ENCODE assay signal across 1 cellular context in the genomic region with DNA sequence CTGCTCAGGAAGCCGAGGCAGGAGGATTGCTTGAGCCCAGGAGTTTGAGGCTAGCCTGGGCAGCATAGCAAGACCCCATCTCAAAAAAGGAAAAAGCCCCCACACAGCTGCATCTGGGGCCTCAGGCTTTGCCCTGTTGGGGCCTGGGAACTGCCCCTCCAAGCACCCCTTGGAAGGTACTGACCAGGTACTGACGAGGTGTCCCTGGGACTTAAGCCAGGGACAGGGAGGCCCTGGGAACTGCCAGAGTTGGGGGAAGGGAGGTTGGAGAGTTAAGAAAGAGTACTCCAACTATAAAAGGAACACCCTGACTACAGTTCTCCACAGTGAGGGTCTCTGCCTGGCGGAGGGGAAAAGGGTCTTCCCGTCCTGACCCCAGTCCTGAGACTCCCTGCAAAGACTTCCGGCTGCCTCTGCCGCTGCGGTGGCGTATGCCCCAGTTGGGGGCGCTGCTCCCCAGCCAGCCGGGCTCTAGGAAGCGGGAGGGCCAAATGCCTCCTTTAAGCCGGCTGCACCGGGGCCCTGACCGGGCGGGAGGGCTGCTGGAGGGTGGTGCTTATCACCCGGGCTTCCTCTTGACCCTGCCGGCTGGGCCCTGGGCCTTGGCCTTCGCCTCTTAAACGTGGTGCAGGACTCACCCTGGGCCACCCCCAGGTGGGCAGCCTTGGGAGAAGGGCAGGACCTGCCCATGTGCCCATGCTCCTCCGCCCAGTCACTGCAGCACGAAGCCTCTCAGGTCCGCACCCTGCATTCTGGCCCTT.
TF ChIP-seq lines count a peak whose summit lies in the region.

No MANE protein-coding gene starts in this region.

TF ChIP-seq in K562, 482 proteins besides CTCF, POLR2A, EP300 and RAD21 (continues in another document):
- TF ChIP-seq, protein P1, sequence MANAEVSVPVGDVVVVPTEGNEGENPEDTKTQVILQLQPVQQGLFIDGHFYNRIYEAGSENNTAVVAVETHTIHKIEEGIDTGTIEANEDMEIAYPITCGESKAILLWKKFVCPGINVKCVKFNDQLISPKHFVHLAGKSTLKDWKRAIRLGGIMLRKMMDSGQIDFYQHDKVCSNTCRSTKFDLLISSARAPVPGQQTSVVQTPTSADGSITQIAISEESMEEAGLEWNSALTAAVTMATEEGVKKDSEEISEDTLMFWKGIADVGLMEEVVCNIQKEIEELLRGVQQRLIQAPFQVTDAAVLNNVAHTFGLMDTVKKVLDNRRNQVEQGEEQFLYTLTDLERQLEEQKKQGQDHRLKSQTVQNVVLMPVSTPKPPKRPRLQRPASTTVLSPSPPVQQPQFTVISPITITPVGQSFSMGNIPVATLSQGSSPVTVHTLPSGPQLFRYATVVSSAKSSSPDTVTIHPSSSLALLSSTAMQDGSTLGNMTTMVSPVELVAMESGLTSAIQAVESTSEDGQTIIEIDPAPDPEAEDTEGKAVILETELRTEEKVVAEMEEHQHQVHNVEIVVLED (CRISPR knock-in tag; IDR thresholded peaks at IDR 0.05): no peak
- TF ChIP-seq XRCC4 (IDR thresholded peaks at IDR 0.05; ENCODE audit: extremely low read depth, insufficient read depth, insufficient read length) (no peak), CHD4 (IDR thresholded peaks at IDR 0.05; ENCODE audit: insufficient read depth, insufficient replicate concordance, low read depth, low read length, poor library complexity, severe bottlenecking) (no peak), FOXA3 (CRISPR knock-in tag; conservative IDR thresholded peaks at IDR 0.05 in 1 of 2, IDR thresholded peaks at IDR 0.05 in 1 of 2) (no peak), ZNF644 (tag; IDR thresholded peaks at IDR 0.05; ENCODE audit: low read depth) (no peak), KAT2B (IDR thresholded peaks at IDR 0.05; ENCODE audit: low read depth, low read length) (no peak), CCAR2 (IDR thresholded peaks at IDR 0.05; ENCODE audit: low read depth, low read length) (no peak), SMAD3 (CRISPR knock-in tag; conservative IDR thresholded peaks at IDR 0.05) (no peak), MAZ (CRISPR knock-in tag; conservative IDR thresholded peaks at IDR 0.05 in 1 of 2, IDR thresholded peaks at IDR 0.05 in 1 of 2) (peak; percentile 72 to 93; a peak in 3 of 4 replicates), ETV5 (CRISPR knock-in tag; IDR thresholded peaks at IDR 0.05; ENCODE audit: low read depth) (peak; percentile 94), HOXB6 (CRISPR knock-in tag; IDR thresholded peaks at IDR 0.05; ENCODE audit: borderline replicate concordance) (no peak), ZNF280B (CRISPR knock-in tag; IDR thresholded peaks at IDR 0.05) (no peak), CBFB (CRISPR knock-in tag; IDR thresholded peaks at IDR 0.05) (peak; percentile 59; the same call in 1 of the 2 replicates), ZNF512 (tag; IDR thresholded peaks at IDR 0.05) (no peak), ZNF445 (CRISPR knock-in tag; IDR thresholded peaks at IDR 0.05; ENCODE audit: low read depth) (no peak), RBM17 (IDR thresholded peaks at IDR 0.05; ENCODE audit: borderline replicate concordance, low read depth, low read length) (no peak), C11orf30 (IDR thresholded peaks at IDR 0.05; ENCODE audit: low read depth) (no peak), EGR1 (conservative IDR thresholded peaks at IDR 0.05) (0 out of 2 replicates have a peak, but pooled peaks have one; percentile 15), RREB1 (CRISPR knock-in tag; IDR thresholded peaks at IDR 0.05) (no peak), HLTF (IDR thresholded peaks at IDR 0.05) (no peak), NR1H2 (CRISPR knock-in tag; IDR thresholded peaks at IDR 0.05) (no peak), MTA3 (IDR thresholded peaks at IDR 0.05; ENCODE audit: borderline replicate concordance) (0 out of 2 replicates have a peak, but pooled peaks have one; percentile 28), ZNF23 (CRISPR knock-in tag; IDR thresholded peaks at IDR 0.05) (no peak), TCFL5 (CRISPR knock-in tag; conservative IDR thresholded peaks at IDR 0.05) (no peak), SRF (CRISPR knock-in tag; IDR thresholded peaks at IDR 0.05) (0 out of 4 replicates have a peak, but pooled peaks of 1 of the 2 experiments have one; percentile 52), POLR2AphosphoS5 (IDR thresholded peaks at IDR 0.05; ENCODE audit: control insufficient read depth, insufficient read depth, low read depth, low read length) (no peak), MCM2 (IDR thresholded peaks at IDR 0.05; ENCODE audit: low read depth) (no peak), TBL1XR1 (IDR thresholded peaks at IDR 0.05; ENCODE audit: low read length in 2 of 2) (no peak), BACH1 (tag; IDR thresholded peaks at IDR 0.05) (no peak), ZBTB8A (IDR thresholded peaks at IDR 0.05; ENCODE audit: partially characterized antibody) (no peak), FOXP4 (CRISPR knock-in tag; IDR thresholded peaks at IDR 0.05; ENCODE audit: borderline replicate concordance) (no peak), HNRNPK (IDR thresholded peaks at IDR 0.05; ENCODE audit: low read depth, low read length, poor library complexity, severe bottlenecking) (no peak), TOE1 (IDR thresholded peaks at IDR 0.05; ENCODE audit: borderline replicate concordance) (no peak), TOE1 (CRISPR knock-in tag; IDR thresholded peaks at IDR 0.05; ENCODE audit: borderline replicate concordance, low read depth) (no peak), BDP1 (IDR thresholded peaks at IDR 0.05; ENCODE audit: insufficient read depth, insufficient read length) (no peak), KHSRP (IDR thresholded peaks at IDR 0.05) (no peak), ZSCAN32 (CRISPR knock-in tag; IDR thresholded peaks at IDR 0.05) (no peak), SLC30A9 (CRISPR knock-in tag; IDR thresholded peaks at IDR 0.05) (no peak), RBFOX2 (IDR thresholded peaks at IDR 0.05; ENCODE audit: low read depth, low read length) (peak; percentile 49; the same call in 1 of the 2 replicates), CREB1 (IDR thresholded peaks at IDR 0.05) (no peak), CREB1 (CRISPR knock-in tag; IDR thresholded peaks at IDR 0.05) (peak; percentile 22; the same call in 1 of the 2 replicates), ZBTB17 (CRISPR knock-in tag; IDR thresholded peaks at IDR 0.05) (no peak), MYC (IDR thresholded peaks at IDR 0.05; ENCODE audit: low read depth, low read length) (peak; percentile 35; the same call in 1 of the 2 replicates), MYC (CRISPR knock-in tag; IDR thresholded peaks at IDR 0.05; ENCODE audit: borderline replicate concordance, low read depth) (no peak), NR2C2 (CRISPR knock-in tag; IDR thresholded peaks at IDR 0.05) (no peak), NR2C2 (tag; IDR thresholded peaks at IDR 0.05) (peak; percentile 41), CCNT2 (IDR thresholded peaks at IDR 0.05; ENCODE audit: borderline replicate concordance, extremely low read depth, insufficient read length, low read depth, low read length) (no peak), CREM (IDR thresholded peaks at IDR 0.05; ENCODE audit: low read depth) (peak; percentile 52; the same call in 1 of the 2 replicates), POLR2G (IDR thresholded peaks at IDR 0.05; ENCODE audit: low read depth, low read length) (peak; percentile 69), FOXP1 (CRISPR knock-in tag; IDR thresholded peaks at IDR 0.05) (no peak)
- TF ChIP-seq, protein P2, sequence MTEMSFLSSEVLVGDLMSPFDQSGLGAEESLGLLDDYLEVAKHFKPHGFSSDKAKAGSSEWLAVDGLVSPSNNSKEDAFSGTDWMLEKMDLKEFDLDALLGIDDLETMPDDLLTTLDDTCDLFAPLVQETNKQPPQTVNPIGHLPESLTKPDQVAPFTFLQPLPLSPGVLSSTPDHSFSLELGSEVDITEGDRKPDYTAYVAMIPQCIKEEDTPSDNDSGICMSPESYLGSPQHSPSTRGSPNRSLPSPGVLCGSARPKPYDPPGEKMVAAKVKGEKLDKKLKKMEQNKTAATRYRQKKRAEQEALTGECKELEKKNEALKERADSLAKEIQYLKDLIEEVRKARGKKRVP (CRISPR knock-in tag; IDR thresholded peaks at IDR 0.05): no peak
- TF ChIP-seq, protein P3, sequence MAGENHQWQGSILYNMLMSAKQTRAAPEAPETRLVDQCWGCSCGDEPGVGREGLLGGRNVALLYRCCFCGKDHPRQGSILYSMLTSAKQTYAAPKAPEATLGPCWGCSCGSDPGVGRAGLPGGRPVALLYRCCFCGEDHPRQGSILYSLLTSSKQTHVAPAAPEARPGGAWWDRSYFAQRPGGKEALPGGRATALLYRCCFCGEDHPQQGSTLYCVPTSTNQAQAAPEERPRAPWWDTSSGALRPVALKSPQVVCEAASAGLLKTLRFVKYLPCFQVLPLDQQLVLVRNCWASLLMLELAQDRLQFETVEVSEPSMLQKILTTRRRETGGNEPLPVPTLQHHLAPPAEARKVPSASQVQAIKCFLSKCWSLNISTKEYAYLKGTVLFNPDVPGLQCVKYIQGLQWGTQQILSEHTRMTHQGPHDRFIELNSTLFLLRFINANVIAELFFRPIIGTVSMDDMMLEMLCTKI (IDR thresholded peaks at IDR 0.05; ENCODE audit: partially characterized antibody): no peak
